ENCODE assay signal across 10 cellular contexts in the genomic region with DNA sequence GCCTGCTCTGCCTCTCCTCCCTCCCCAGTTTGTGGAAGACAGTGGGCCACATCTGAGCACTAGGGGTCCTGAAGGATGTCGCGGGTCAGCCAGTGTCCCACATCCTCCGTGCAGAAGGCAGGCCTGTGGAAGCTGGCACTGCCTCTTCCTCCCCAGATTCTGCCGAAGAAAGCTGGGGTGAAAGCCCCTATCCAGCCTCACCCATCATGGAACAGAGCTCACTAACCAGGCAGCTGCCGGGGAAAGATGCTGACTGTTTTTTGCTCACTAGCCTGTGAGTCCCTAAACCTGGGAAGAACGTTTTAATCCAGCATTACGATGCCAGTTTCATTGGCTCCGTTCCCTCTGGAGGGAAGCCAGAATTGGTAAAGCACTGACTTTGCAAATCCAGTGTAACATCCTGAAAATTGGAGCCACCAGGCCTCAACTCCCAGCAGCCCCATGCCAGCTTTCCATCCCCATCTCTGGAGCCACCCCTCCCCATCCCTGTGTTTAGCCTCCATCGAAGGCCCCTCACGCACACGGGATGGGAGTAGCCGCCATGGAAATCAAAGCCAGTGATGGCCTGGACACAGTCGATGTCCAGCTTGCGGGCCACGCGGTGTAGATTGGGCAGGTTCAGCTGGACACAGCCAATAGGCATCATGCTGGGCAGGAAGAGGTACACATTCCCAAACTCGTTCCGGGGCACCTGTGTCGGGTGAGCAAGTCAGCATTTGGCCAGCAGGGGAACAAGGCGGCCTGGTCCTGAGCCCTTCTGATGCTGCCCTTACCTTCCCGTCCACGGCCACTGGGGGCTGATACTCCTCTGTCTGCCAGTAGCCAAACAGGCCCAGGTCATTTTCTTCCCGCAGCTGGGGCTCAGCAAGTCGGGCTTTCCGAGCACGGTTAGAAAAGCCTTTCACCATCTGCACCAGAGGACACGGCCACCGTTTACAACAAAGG. TPM values are rescaled to one million over a fixed set of nuclear protein-coding genes. Genes with fewer than 3 reads are reported as not detected.
DNase-seq lines count a peak whose midpoint lies in the region; ATAC-seq and TF ChIP-seq lines count a peak whose summit lies in the region.
"Had no signal": no experiment of that assay in that cellular context is flagged by ENCODE, and none has a peak within 500 bp of the region (broad histone marks: within the 10 kb centered on the region; RNA-seq: fewer than 3 reads in every experiment).

No MANE protein-coding gene starts in this region.

- H3K79me2 ChIP-seq in PC-9 (ENCODE audit: low read depth) = no peaks in the 10 kb centered on the region

- no peaks in the 10 kb centered on the region for H3K9me3 ChIP-seq in PC-9 (ENCODE audit: insufficient read depth, low read depth)
- no peaks in the 10 kb centered on the region for H3K9me3 ChIP-seq in esophagus muscularis mucosa

- H4K20me1 ChIP-seq in PC-9 (ENCODE audit: insufficient read depth) = no peaks in the 10 kb centered on the region

- H3K4me3 ChIP-seq in PC-9 (no peak overlapping the region), esophagus muscularis mucosa (no peak overlapping the region)

- CTCF ChIA-PET in PC-9 (lab: Charles Lee) = no interaction called here
- CTCF ChIA-PET in activated CD8-positive, alpha-beta T cell treated with anti-CD3 and anti-CD28 coated beads, Interleukin-2, amount 10 ng/mL, durations not matched to agents 7 days and 5 days (lab: Charles Lee) = no interaction called here

- H3K9me2 ChIP-seq in PC-9 (ENCODE audit: insufficient read depth) = no peaks in the 10 kb centered on the region

- H3K36me3 ChIP-seq in PC-9 (ENCODE audit: low read depth) = peaks cover 5% of the 10 kb centered on the region; the same call in 1 of the 2 replicates
- peaks cover 11 to 74% (median 64%) of the 10 kb centered on the region in 4 donors for H3K36me3 ChIP-seq in esophagus muscularis mucosa

- no peak overlapping the region for H3K4me2 ChIP-seq in PC-9

- no peak overlapping the region for H3K27ac Mint-ChIP-seq in activated CD8-positive, alpha-beta T cell treated with anti-CD3 and anti-CD28 coated beads, Interleukin-2, amount 10 ng/mL, durations not matched to agents 7 days and 5 days

- H3K9me3 Mint-ChIP-seq in activated CD8-positive, alpha-beta T cell treated with anti-CD3 and anti-CD28 coated beads, Interleukin-2, amount 10 ng/mL, durations not matched to agents 7 days and 5 days (ENCODE audit: insufficient read depth) = no peaks in the 10 kb centered on the region

- H3K4me1 ChIP-seq in PC-9 (replicated peaks; ENCODE audit: insufficient read depth) (peaks cover 29% of the 10 kb centered on the region), esophagus muscularis mucosa (peaks cover 34 to 54% (median 50%) of the 10 kb centered on the region in 4 donors)

- no peak overlapping the region for H3K27ac ChIP-seq in PC-9
- peak overlapping the region; percentile 47 to 92 (median 88) for H3K27ac ChIP-seq in esophagus muscularis mucosa (replicated peaks in 1 of 4)

- no TSS peak for BruUV-seq in PC-9 (replicated peaks; lab: Mats Ljungman, UMichigan)

- no peaks in the 10 kb centered on the region for H3K27me3 ChIP-seq in PC-9 (ENCODE audit: insufficient read depth, low read depth)
- no peaks in the 10 kb centered on the region for H3K27me3 ChIP-seq in esophagus muscularis mucosa

- TF ChIP-seq CTCF in PC-9 (conservative IDR thresholded peaks at IDR 0.05) (peak; percentile 34; the same call in 1 of the 2 replicates), esophagus muscularis mucosa (IDR thresholded peaks at IDR 0.05) (peak in 1 of 3 experiments; percentile 4)

- peaks cover 22% of the 10 kb centered on the region for H3F3A ChIP-seq in PC-9 (ENCODE audit: insufficient read depth, low read depth)

- H3K27me3 Mint-ChIP-seq in activated CD8-positive, alpha-beta T cell treated with anti-CD3 and anti-CD28 coated beads, Interleukin-2, amount 10 ng/mL, durations not matched to agents 7 days and 5 days (ENCODE audit: low read depth) = no peaks in the 10 kb centered on the region

- POLR2A ChIA-PET in PC-9 (lab: Charles Lee; ENCODE audit: unreplicated experiment) = no interaction called here
- POLR2A ChIA-PET in activated CD8-positive, alpha-beta T cell treated with anti-CD3 and anti-CD28 coated beads, Interleukin-2, amount 10 ng/mL, durations not matched to agents 7 days and 5 days (lab: Charles Lee) = interaction anchor here (0.6 kb wide), 1 partner anchor 21 kb away, joined by 4 read pairs; no protein-coding TSS in a partner anchor

- intact Hi-C loops in PC-9 (cut with micrococcal nuclease; ENCODE audit: unreplicated experiment) (no loop called here), esophagus muscularis mucosa (cut with DNase I) (no loop called here)

- DNase-seq in NCI-H2196 (lab: John Stamatoyannopoulos, UW; ENCODE audit: unreplicated experiment) = peak; percentile 13
- no peak for DNase-seq in NCI-H2196 treated with DMSO at 0.1 percent for 48 hours (lab: John Stamatoyannopoulos, UW; ENCODE audit: unreplicated experiment)
- DNase-seq in PC-9 = no peak
- no peak for DNase-seq in esophagus muscularis mucosa (ENCODE audit: extremely low spot score)
- DNase-seq in stimulated activated CD8-positive, alpha-beta memory T cell treated with anti-CD3 and anti-CD28 coated beads, Interleukin-4, amount 100 ng/mL, for 48 hours = peak; percentile 19
- no peak for DNase-seq in activated CD8-positive, alpha-beta T cell treated with anti-CD3 and anti-CD28 coated beads, Interleukin-2, amount 10 ng/mL, durations not matched to agents 7 days and 5 days
- DNase-seq: activated T-cell treated with anti-CD3 and anti-CD28 coated beads, Interleukin-2, amount 50 U/mL, for 48 hours; left colon had no signal

- peaks cover 34% of the 10 kb centered on the region for H3K36me3 Mint-ChIP-seq in activated CD8-positive, alpha-beta T cell treated with anti-CD3 and anti-CD28 coated beads, Interleukin-2, amount 10 ng/mL, durations not matched to agents 7 days and 5 days (ENCODE audit: low read depth)

- TF ChIP-seq EP300 in esophagus muscularis mucosa (IDR thresholded peaks at IDR 0.05) = no peak

- no peak for TF ChIP-seq POLR2A in esophagus muscularis mucosa (IDR thresholded peaks at IDR 0.05; ENCODE audit: low read depth)

- 82% methylated on average over 24 of the region's 28 CpGs for WGBS in esophagus muscularis mucosa

- ATAC-seq in activated CD8-positive, alpha-beta T cell treated with anti-CD3 and anti-CD28 coated beads, Interleukin-2, amount 10 ng/mL, durations not matched to agents 7 days and 5 days = no peak
- ATAC-seq in GM21515 (IDR thresholded peaks at IDR 0.05; ENCODE audit: unreplicated experiment) = no peak
- no peak for ATAC-seq in HG02981 (IDR thresholded peaks at IDR 0.05; ENCODE audit: unreplicated experiment)
- ATAC-seq: left colon had no signal

- no peak overlapping the region for H3K4me3 Mint-ChIP-seq in activated CD8-positive, alpha-beta T cell treated with anti-CD3 and anti-CD28 coated beads, Interleukin-2, amount 10 ng/mL, durations not matched to agents 7 days and 5 days

- H3K4me1 Mint-ChIP-seq in activated CD8-positive, alpha-beta T cell treated with anti-CD3 and anti-CD28 coated beads, Interleukin-2, amount 10 ng/mL, durations not matched to agents 7 days and 5 days (ENCODE audit: low read depth) = peaks cover 20% of the 10 kb centered on the region

- H2AFZ ChIP-seq in PC-9 = no peak overlapping the region

RNA-seq across cellular contexts. Expression of gene TMEM43, which starts 23.5 kb away (rescaled TPM):
- 62.3 and 64.7 TPM in 2 replicates for total RNA-seq in PC-9 (2021)
- 100 to 1,000 TPM; 131 to 208 (median 179) TPM for total RNA-seq in esophagus muscularis mucosa
- total RNA-seq in activated CD8-positive, alpha-beta T cell treated with anti-CD3 and anti-CD28 coated beads, Interleukin-2, amount 10 ng/mL, durations not matched to agents 7 days and 5 days = 10 to 100 TPM; 27.9 to 28.8 TPM

RNA-seq across cellular contexts. Expression of gene CHCHD4, which starts 23.6 kb away (rescaled TPM):
- 14.4 and 17.6 TPM in 2 replicates for total RNA-seq in PC-9 (2021)
- total RNA-seq in esophagus muscularis mucosa = 10 to 100 TPM; 21.2 to 27.0 (median 24.3) TPM
- 10 to 100 TPM; 17.3 to 18.1 TPM for total RNA-seq in activated CD8-positive, alpha-beta T cell treated with anti-CD3 and anti-CD28 coated beads, Interleukin-2, amount 10 ng/mL, durations not matched to agents 7 days and 5 days

RNA-seq across cellular contexts. Expression of gene XPC, which starts 30.1 kb away (rescaled TPM):
- total RNA-seq in PC-9 (2021) (27.1 and 28.8 TPM in 2 replicates), esophagus muscularis mucosa (10 to 100 TPM; 28.9 to 41.9 (median 37.8) TPM)
- 10 to 100 TPM; 29.4 to 31.6 TPM for total RNA-seq in activated CD8-positive, alpha-beta T cell treated with anti-CD3 and anti-CD28 coated beads, Interleukin-2, amount 10 ng/mL, durations not matched to agents 7 days and 5 days

RNA-seq across cellular contexts. Expression of gene LSM3, which starts 30.3 kb away (rescaled TPM):
- total RNA-seq in PC-9 (2021) = 8.7 and 18.3 TPM in 2 replicates
- total RNA-seq in esophagus muscularis mucosa = 10 to 100 TPM in 2 of 4 donors, 1 to 10 TPM in 2; 8.0 to 12.0 (median 9.6) TPM
- 10 to 100 TPM; 19.2 to 20.2 TPM for total RNA-seq in activated CD8-positive, alpha-beta T cell treated with anti-CD3 and anti-CD28 coated beads, Interleukin-2, amount 10 ng/mL, durations not matched to agents 7 days and 5 days

Comparison
In these comparisons a context has a peak if more than half of its experiments do, and no peak if none do; other contexts are left out.
1. DNase-seq: peak in NCI-H2196 (single experiment) and stimulated activated CD8-positive, alpha-beta memory T cell treated with anti-CD3 and anti-CD28 coated beads, Interleukin-4, amount 100 ng/mL, for 48 hours (single experiment); none in NCI-H2196 treated with DMSO at 0.1 percent for 48 hours (single experiment), PC-9 (0 of 2), esophagus muscularis mucosa (single experiment) and activated CD8-positive, alpha-beta T cell treated with anti-CD3 and anti-CD28 coated beads, Interleukin-2, amount 10 ng/mL, durations not matched to agents 7 days and 5 days (single experiment).